Comparison of ENCODE assay signal across 17 cellular contexts in genomic region chr6:28333047-28333446, GRCh38. TPM values are rescaled to one million over a fixed set of nuclear protein-coding genes. Genes with fewer than 3 reads are reported as not detected.
A peak's percentile ranks its signal among the peaks of the same experiment; 100 is the strongest.
DNase-seq lines count a peak whose midpoint lies in the region; ATAC-seq, FAIRE-seq and TF ChIP-seq lines count a peak whose summit lies in the region.
"Had no signal": no experiment of that assay in that cellular context is flagged by ENCODE, and none has a peak within 500 bp of the region (broad histone marks: within the 10 kb centered on the region; RNA-seq: fewer than 3 reads in every experiment).

No MANE protein-coding gene starts in this region.

- peaks cover 37% of the 10 kb centered on the region for H3K9me3 Mint-ChIP-seq in progenitor cell of endocrine pancreas (ENCODE audit: low read depth)
- H3K9me3 Mint-ChIP-seq in type B pancreatic cell = no peaks in the 10 kb centered on the region

- H3K4me1 Mint-ChIP-seq in progenitor cell of endocrine pancreas (ENCODE audit: low read depth) = peaks cover 7% of the 10 kb centered on the region
- H3K4me1 Mint-ChIP-seq in type B pancreatic cell (ENCODE audit: unreplicated experiment) = peaks cover 5% of the 10 kb centered on the region

- TF ChIP-seq RAD21 in HepG2 (CRISPR knock-in tag; IDR thresholded peaks at IDR 0.05) (no peak), K562 (CRISPR knock-in tag; conservative IDR thresholded peaks at IDR 0.05 in 1 of 2, IDR thresholded peaks at IDR 0.05 in 1 of 2) (no peak)

- CTCF ChIA-PET in HepG2 (lab: Yijun Ruan, JAX; ENCODE audit: low intra/inter-chr PET ratio, low total read pairs) = no interaction called here
- CTCF ChIA-PET in K562 (lab: Yijun Ruan, JAX; ENCODE audit: low intra/inter-chr PET ratio) = no interaction called here

- no peak for ATAC-seq in HepG2
- ATAC-seq in right lobe of liver = no peak
- no peak for ATAC-seq in K562
- no peak for ATAC-seq in GM19328 (IDR thresholded peaks at IDR 0.05; ENCODE audit: unreplicated experiment)
- no peak for ATAC-seq in HG03175 (IDR thresholded peaks at IDR 0.05; ENCODE audit: unreplicated experiment)
- ATAC-seq: GM12878, GM23338 had no signal

- H4K20me1 ChIP-seq in HepG2 (ENCODE audit: insufficient read depth, low read length) (no peaks in the 10 kb centered on the region), K562 (replicated peaks; ENCODE audit: control insufficient read depth, insufficient read depth, low read length) (no peaks in the 10 kb centered on the region)
- H4K20me1 ChIP-seq: BLaER1 had no signal

- FAIRE-seq in HepG2 (lab: Jason Lieb, UNC) = no peak
- FAIRE-seq in K562 (lab: Jason Lieb, UNC) = peak; percentile 77
- FAIRE-seq: GM12878, GM18507 had no signal

- no peaks in the 10 kb centered on the region for H3K9me1 ChIP-seq in K562 (ENCODE audit: control insufficient read depth, insufficient read depth, low read length)

- POLR2A ChIA-PET in HepG2 (lab: Yijun Ruan, JAX) = interaction anchor here (4.9 kb wide), 1 partner anchor 9 kb away, joined by 108 read pairs; no protein-coding TSS in a partner anchor
- POLR2A ChIA-PET in K562 (lab: Yijun Ruan, JAX) = interaction anchor here (0.6 to 6.4 kb wide), 10 partner anchors 9 to 1631 kb away, joined by 3 to 53 read pairs (median 4); partner anchors contain the start of genes ZKSCAN3 and ZSCAN26

- H3K9ac ChIP-seq in HepG2 (ENCODE audit: insufficient read depth, low read depth, low read length) = no peak overlapping the region
- H3K9ac ChIP-seq in K562 (ENCODE audit: insufficient read depth in 1 of 2, low read depth in 2 of 2, low read length in 2 of 2) = peak overlapping the region in 1 of 2 experiments; percentile 99; a peak in 2 of 4 replicates
- H3K9ac ChIP-seq: BLaER1 had no signal

- TF ChIP-seq POLR2A in HepG2 (IDR thresholded peaks at IDR 0.05; ENCODE audit: insufficient read depth in 1 of 2, low read depth in 2 of 2, low read length in 2 of 2) (no peak), right lobe of liver (IDR thresholded peaks at IDR 0.05) (no peak), K562 (conservative IDR thresholded peaks at IDR 0.05) (no peak)

- DNase-seq in HepG2 (ENCODE audit: low spot score) (no peak), right lobe of liver (no peak), K562 (ENCODE audit: extremely low read depth in 1 of 4, low spot score in 3 of 4) (peak in 1 of 4 experiments; percentile 60), progenitor cell of endocrine pancreas (ENCODE audit: low spot score, unreplicated experiment) (no peak), type B pancreatic cell (ENCODE audit: extremely low spot score, unreplicated experiment) (no peak)
- DNase-seq in activated CD8-positive, alpha-beta memory T cell treated with anti-CD3 and anti-CD28 coated beads, Interleukin-2, amount 50 U/mL, for 48 hours = no peak
- DNase-seq: AML-193, DMS 273 treated with DMSO at 0.1 percent for 48 hours, DMS79, H7 had no signal

- no TSS peak for BruUV-seq in HepG2 (replicated peaks; lab: Mats Ljungman, UMichigan)
- BruUV-seq in K562 (replicated peaks; lab: Mats Ljungman, UMichigan) = no TSS peak

- H3K9me3 ChIP-seq in HepG2 (ENCODE audit: low read length) (no peaks in the 10 kb centered on the region), right lobe of liver (no peaks in the 10 kb centered on the region), K562 (replicated peaks; ENCODE audit: control insufficient read depth, insufficient read depth, low read depth, low read length) (no peaks in the 10 kb centered on the region)

- in situ Hi-C loops in HepG2 (cut with HindIII; ENCODE audit: extremely low pct_ligation_motif_present, low pct_unique_long_range_greater_than_20kb) = no loop called here
- in situ Hi-C loops in K562 (cut with MboI) = no loop called here

- H3K4me2 ChIP-seq in HepG2 (ENCODE audit: low read depth, low read length) (no peak overlapping the region), K562 (ENCODE audit: insufficient read depth, low read length) (peak overlapping the region; percentile 29; the same call in 1 of the 2 replicates)
- H3K4me2 ChIP-seq: BLaER1, GM23338 had no signal

- no peak overlapping the region for H3K4me3 Mint-ChIP-seq in progenitor cell of endocrine pancreas (ENCODE audit: low read depth)
- no peak overlapping the region for H3K4me3 Mint-ChIP-seq in type B pancreatic cell

- TF ChIP-seq CTCF in HepG2 (CRISPR knock-in tag; IDR thresholded peaks at IDR 0.05) (no peak), right lobe of liver (IDR thresholded peaks at IDR 0.05) (no peak), K562 (IDR thresholded peaks at IDR 0.05 in 2 of 3, conservative IDR thresholded peaks at IDR 0.05 in 1 of 3; ENCODE audit: insufficient read depth in 2 of 3, low read depth in 1 of 3, low read length in 3 of 3) (no peak), progenitor cell of endocrine pancreas (IDR thresholded peaks at IDR 0.05; ENCODE audit: unreplicated experiment) (no peak), type B pancreatic cell (conservative IDR thresholded peaks at IDR 0.05) (no peak)

- no peaks in the 10 kb centered on the region; a peak in 1 of 5 replicates for H3K27me3 ChIP-seq in HepG2 (ENCODE audit: control insufficient read depth in 1 of 2, insufficient read depth in 2 of 2, low read length in 2 of 2)
- H3K27me3 ChIP-seq in right lobe of liver = no peaks in the 10 kb centered on the region
- H3K27me3 ChIP-seq in K562 (ENCODE audit: control insufficient read depth in 2 of 2, insufficient read depth in 2 of 2, low read length in 2 of 2) = no peaks in the 10 kb centered on the region
- H3K27me3 ChIP-seq: BLaER1 had no signal

- H3K4me1 ChIP-seq in HepG2 (ENCODE audit: insufficient read depth, low read length) = peaks cover 25% of the 10 kb centered on the region
- H3K4me1 ChIP-seq in right lobe of liver = peaks cover 0 to 5% (median 0%) of the 10 kb centered on the region in 4 donors
- H3K4me1 ChIP-seq in K562 (replicated peaks in 1 of 2; ENCODE audit: control insufficient read depth in 2 of 2, insufficient read depth in 2 of 2, low read length in 2 of 2) = peaks cover 22 to 39% of the 10 kb centered on the region in 2 experiments

- H2AFZ ChIP-seq in HepG2 (ENCODE audit: low read length) (no peak overlapping the region), K562 (ENCODE audit: low read depth, low read length) (peak overlapping the region; percentile 70)
- H2AFZ ChIP-seq: GM23338 had no signal

- H3K27ac Mint-ChIP-seq in progenitor cell of endocrine pancreas = peak overlapping the region; percentile 25
- H3K27ac Mint-ChIP-seq in type B pancreatic cell = peak overlapping the region; percentile 16

- H3K36me3 Mint-ChIP-seq in progenitor cell of endocrine pancreas (ENCODE audit: insufficient read depth) (peaks cover 20% of the 10 kb centered on the region), type B pancreatic cell (peaks cover 14% of the 10 kb centered on the region)

- H3K36me3 ChIP-seq in HepG2 (replicated peaks in 1 of 2; ENCODE audit: control insufficient read depth in 1 of 2, insufficient read depth in 2 of 2, low read length in 2 of 2) = no peaks in the 10 kb centered on the region; a peak in 1 of 5 replicates
- no peaks in the 10 kb centered on the region for H3K36me3 ChIP-seq in right lobe of liver
- H3K36me3 ChIP-seq in K562 (ENCODE audit: control insufficient read depth, insufficient read depth, low read length) = no peaks in the 10 kb centered on the region

- intact Hi-C loops in HepG2 (cut with micrococcal nuclease; ENCODE audit: unreplicated experiment) (no loop called here), right lobe of liver (cut with DNase I) (no loop called here), K562 (cut with micrococcal nuclease) (no loop called here)

- WGBS in HepG2 (ENCODE audit: low lambda C conversion rate) = 97% methylated on average over 2 of the region's 2 CpGs
- WGBS in right lobe of liver (ENCODE audit: insufficient coverage, low coverage, low lambda C conversion rate, missing lambda C conversion rate) = 90% methylated on average over 2 of the region's 2 CpGs
- WGBS in K562 (ENCODE audit: insufficient coverage, low coverage, missing lambda C conversion rate) = 28% methylated on average over 2 of the region's 2 CpGs

- peaks cover 9% of the 10 kb centered on the region for H3K79me2 ChIP-seq in HepG2 (ENCODE audit: insufficient read depth, low read length)
- H3K79me2 ChIP-seq in K562 (ENCODE audit: control insufficient read depth, insufficient read depth, low read length) = peaks cover 28% of the 10 kb centered on the region

- H3K4me3 ChIP-seq in HepG2 (replicated peaks in 1 of 3; ENCODE audit: insufficient read depth in 1 of 3, low read depth in 2 of 3, low read length in 3 of 3) = no peak overlapping the region
- H3K4me3 ChIP-seq in right lobe of liver = no peak overlapping the region
- H3K4me3 ChIP-seq in K562 = no peak overlapping the region
- H3K4me3 ChIP-seq: BLaER1, GM12878, GM23338 had no signal

- H3K27ac ChIP-seq in HepG2 (ENCODE audit: extremely low read length, insufficient read depth, low read length) (no peak overlapping the region), right lobe of liver (no peak overlapping the region), K562 (ENCODE audit: extremely low read depth, low read depth, low read length) (peak overlapping the region; percentile 98)
- H3K27ac ChIP-seq: 22Rv1, BLaER1 had no signal

- H3K27me3 Mint-ChIP-seq in progenitor cell of endocrine pancreas (no peaks in the 10 kb centered on the region), type B pancreatic cell (no peaks in the 10 kb centered on the region)

- no peak for TF ChIP-seq EP300 in HepG2 (IDR thresholded peaks at IDR 0.05; ENCODE audit: low read depth in 2 of 2, low read length in 2 of 2)
- TF ChIP-seq EP300 in HepG2 (CRISPR knock-in tag; IDR thresholded peaks at IDR 0.05; ENCODE audit: borderline replicate concordance) = no peak
- TF ChIP-seq EP300 in K562 (IDR thresholded peaks at IDR 0.05; ENCODE audit: low read length) = no peak; the same call in 1 of the 2 replicates

RNA-seq across cellular contexts. Expression of gene ZSCAN31, which starts 2.9 kb away (rescaled TPM):
- 6.2 and 7.2 TPM in 2 replicates for total RNA-seq in HepG2 (2016; rRNA removed; fragmentation: Illumina TruSeq; extraction: Trizol)
- 3.0 and 3.6 TPM in 2 replicates for total RNA-seq in HepG2 (2016; cell fraction: cytosol; rRNA removed; fragmentation: Illumina TruSeq; extraction: Trizol; ENCODE audit: low read depth)
- 7.3 and 8.3 TPM in 2 replicates for total RNA-seq in HepG2 (2016; cell fraction: insoluble cytoplasmic fraction; rRNA removed; fragmentation: Illumina TruSeq; extraction: Trizol)
- 6.2 and 10.2 TPM in 2 replicates for total RNA-seq in HepG2 (2016; cell fraction: membrane; rRNA removed; fragmentation: Illumina TruSeq; extraction: Trizol)
- total RNA-seq in HepG2 (2016; cell fraction: nucleus; rRNA removed; fragmentation: Illumina TruSeq; extraction: Trizol) = 4.9 and 6.5 TPM in 2 replicates
- polyA plus RNA-seq in HepG2 (2011; rRNA removed) = 3.6 and 5.3 TPM in 2 replicates
- 2.6 and 3.6 TPM in 2 replicates for polyA plus RNA-seq in HepG2 (2011; cell fraction: cytosol; rRNA removed)
- 3.9 and 4.9 TPM in 2 replicates for polyA plus RNA-seq in HepG2 (2011; cell fraction: nucleus; rRNA removed)
- 4.8 and 4.9 TPM in 2 replicates for polyA plus RNA-seq in HepG2 (2012)
- polyA plus RNA-seq in HepG2 (2016; cell fraction: cytosol; fragmentation: Illumina TruSeq; extraction: Trizol; ENCODE audit: low read depth) = 1.6 and 2.0 TPM in 2 replicates
- 5.7 TPM in 2 replicates for polyA plus RNA-seq in HepG2 (2016; cell fraction: insoluble cytoplasmic fraction; fragmentation: Illumina TruSeq; extraction: Trizol; ENCODE audit: low read depth)
- polyA plus RNA-seq in HepG2 (2016; cell fraction: membrane; fragmentation: Illumina TruSeq; extraction: Trizol; ENCODE audit: low read depth) = 2.2 and 2.3 TPM in 2 replicates
- polyA plus RNA-seq in HepG2 (2016; cell fraction: nucleus; fragmentation: Illumina TruSeq; extraction: Trizol; ENCODE audit: insufficient read depth, low read depth) = 4.4 and 7.8 TPM in 2 replicates
- polyA minus RNA-seq in HepG2 (2011; rRNA and poly(A)+ RNA removed; ENCODE audit: low replicate concordance) = 7.2 and 8.6 TPM in 2 replicates
- polyA minus RNA-seq in HepG2 (2011; cell fraction: cytosol; rRNA and poly(A)+ RNA removed) = 5.3 and 5.4 TPM in 2 replicates
- polyA minus RNA-seq in HepG2 (2011; cell fraction: nucleus; rRNA and poly(A)+ RNA removed) = 7.1 and 8.2 TPM in 2 replicates
- 1 to 10 TPM; 3.7 to 6.9 (median 4.6) TPM for total RNA-seq in right lobe of liver
- total RNA-seq in K562 (2011; cell fraction: chromatin; rRNA removed; ENCODE audit: low replicate concordance) = 6.8 and 10.3 TPM in 2 replicates
- total RNA-seq in K562 (2011; cell fraction: nucleolus; rRNA removed) = 4.2 and 5.4 TPM in 2 replicates
- 4.0 and 5.6 TPM in 2 replicates for total RNA-seq in K562 (2011; cell fraction: nucleoplasm; rRNA removed)
- 4.1 and 6.3 TPM in 2 replicates for total RNA-seq in K562 (2014; rRNA removed)
- total RNA-seq in K562 (2014; rRNA removed; fragmentation: Illumina TruSeq; extraction: Trizol) = 8.4 and 9.0 TPM in 2 replicates
- total RNA-seq in K562 (2015; rRNA removed; fragmentation: Illumina TruSeq; extraction: Trizol) = 11.4 and 12.1 TPM in 2 replicates
- 5.7 and 7.4 TPM in 2 replicates for total RNA-seq in K562 (2021)
- polyA plus RNA-seq in K562 (2011; rRNA removed) = 8.4 and 9.8 TPM in 2 replicates
- 4.4 and 6.1 TPM in 2 replicates for polyA plus RNA-seq in K562 (2011; cell fraction: cytosol; rRNA removed)
- 9.8 and 10.5 TPM in 2 replicates for polyA plus RNA-seq in K562 (2011; cell fraction: nucleus; rRNA removed)
- polyA plus RNA-seq in K562 (2012) = 6.8 and 11.1 TPM in 2 replicates
- 7.9 and 8.5 TPM in 2 replicates for polyA plus RNA-seq in K562 (2014; fragmentation: Illumina TruSeq; extraction: Trizol)
- 1 to 10 TPM; 5.0 to 7.0 TPM for polyA plus RNA-seq in K562 (2014; fragmentation: Nextera tagmentation; extraction: Ambion mirVana)
- polyA plus RNA-seq in K562 (2014; rRNA removed) = 3.9 and 5.7 TPM in 2 replicates
- 16.6 and 17.6 TPM in 2 replicates for polyA minus RNA-seq in K562 (2011; rRNA and poly(A)+ RNA removed)
- polyA minus RNA-seq in K562 (2011; cell fraction: cytosol; rRNA and poly(A)+ RNA removed) = 4.2 and 6.7 TPM in 2 replicates
- polyA minus RNA-seq in K562 (2011; cell fraction: nucleus; rRNA and poly(A)+ RNA removed) = 5.3 and 8.2 TPM in 2 replicates
- 4.7 and 6.1 TPM in 2 replicates for total RNA-seq in progenitor cell of endocrine pancreas
- total RNA-seq in type B pancreatic cell (ENCODE audit: low replicate concordance) = 6.2 TPM in 2 replicates

RNA-seq across cellular contexts. Expression of gene ZKSCAN3, which starts 16.7 kb away (rescaled TPM):
- total RNA-seq in HepG2 (2016; rRNA removed; fragmentation: Illumina TruSeq; extraction: Trizol) = 7.4 and 8.1 TPM in 2 replicates
- 1.1 and 1.3 TPM in 2 replicates for total RNA-seq in HepG2 (2016; cell fraction: cytosol; rRNA removed; fragmentation: Illumina TruSeq; extraction: Trizol; ENCODE audit: low read depth)
- total RNA-seq in HepG2 (2016; cell fraction: insoluble cytoplasmic fraction; rRNA removed; fragmentation: Illumina TruSeq; extraction: Trizol) = 5.8 and 7.9 TPM in 2 replicates
- total RNA-seq in HepG2 (2016; cell fraction: membrane; rRNA removed; fragmentation: Illumina TruSeq; extraction: Trizol) = 4.5 and 4.9 TPM in 2 replicates
- 3.8 and 5.4 TPM in 2 replicates for total RNA-seq in HepG2 (2016; cell fraction: nucleus; rRNA removed; fragmentation: Illumina TruSeq; extraction: Trizol)
- 3.3 and 3.6 TPM in 2 replicates for polyA plus RNA-seq in HepG2 (2011; rRNA removed)
- polyA plus RNA-seq in HepG2 (2011; cell fraction: cytosol; rRNA removed) = 2.0 and 2.2 TPM in 2 replicates
- 2.8 and 4.3 TPM in 2 replicates for polyA plus RNA-seq in HepG2 (2011; cell fraction: nucleus; rRNA removed)
- 1.8 and 3.3 TPM in 2 replicates for polyA plus RNA-seq in HepG2 (2012)
- polyA plus RNA-seq in HepG2 (2016; cell fraction: cytosol; fragmentation: Illumina TruSeq; extraction: Trizol; ENCODE audit: low read depth) = 0.74 and 0.85 TPM in 2 replicates
- 4.8 and 5.6 TPM in 2 replicates for polyA plus RNA-seq in HepG2 (2016; cell fraction: insoluble cytoplasmic fraction; fragmentation: Illumina TruSeq; extraction: Trizol; ENCODE audit: low read depth)
- 2.0 and 2.3 TPM in 2 replicates for polyA plus RNA-seq in HepG2 (2016; cell fraction: membrane; fragmentation: Illumina TruSeq; extraction: Trizol; ENCODE audit: low read depth)
- polyA plus RNA-seq in HepG2 (2016; cell fraction: nucleus; fragmentation: Illumina TruSeq; extraction: Trizol; ENCODE audit: insufficient read depth, low read depth) = 8.6 and 9.9 TPM in 2 replicates
- polyA minus RNA-seq in HepG2 (2011; rRNA and poly(A)+ RNA removed; ENCODE audit: low replicate concordance) = 1.5 and 2.8 TPM in 2 replicates
- 3.0 and 3.1 TPM in 2 replicates for polyA minus RNA-seq in HepG2 (2011; cell fraction: cytosol; rRNA and poly(A)+ RNA removed)
- polyA minus RNA-seq in HepG2 (2011; cell fraction: nucleus; rRNA and poly(A)+ RNA removed) = 4.4 and 7.8 TPM in 2 replicates
- total RNA-seq in right lobe of liver = 1 to 10 TPM; 1.3 to 3.8 (median 2.5) TPM
- 18.5 and 26.6 TPM in 2 replicates for total RNA-seq in K562 (2011; cell fraction: chromatin; rRNA removed; ENCODE audit: low replicate concordance)
- total RNA-seq in K562 (2011; cell fraction: nucleolus; rRNA removed) = 8.7 and 9.0 TPM in 2 replicates
- total RNA-seq in K562 (2011; cell fraction: nucleoplasm; rRNA removed) = 14.7 and 21.2 TPM in 2 replicates
- 5.5 and 9.1 TPM in 2 replicates for total RNA-seq in K562 (2014; rRNA removed)
- total RNA-seq in K562 (2014; rRNA removed; fragmentation: Illumina TruSeq; extraction: Trizol) = 12.4 and 12.8 TPM in 2 replicates
- 12.2 and 12.4 TPM in 2 replicates for total RNA-seq in K562 (2015; rRNA removed; fragmentation: Illumina TruSeq; extraction: Trizol)
- total RNA-seq in K562 (2021) = 10.2 and 11.1 TPM in 2 replicates
- 11.4 and 12.2 TPM in 2 replicates for polyA plus RNA-seq in K562 (2011; rRNA removed)
- polyA plus RNA-seq in K562 (2011; cell fraction: cytosol; rRNA removed) = 4.1 and 7.4 TPM in 2 replicates
- 13.7 and 16.5 TPM in 2 replicates for polyA plus RNA-seq in K562 (2011; cell fraction: nucleus; rRNA removed)
- polyA plus RNA-seq in K562 (2012) = 6.5 and 6.8 TPM in 2 replicates
- 9.0 and 10.4 TPM in 2 replicates for polyA plus RNA-seq in K562 (2014; fragmentation: Illumina TruSeq; extraction: Trizol)
- 1 to 10 TPM; 3.0 to 4.3 TPM for polyA plus RNA-seq in K562 (2014; fragmentation: Nextera tagmentation; extraction: Ambion mirVana)
- 6.9 and 8.0 TPM in 2 replicates for polyA plus RNA-seq in K562 (2014; rRNA removed)
- 7.9 and 12.8 TPM in 2 replicates for polyA minus RNA-seq in K562 (2011; rRNA and poly(A)+ RNA removed)
- 4.5 and 6.7 TPM in 2 replicates for polyA minus RNA-seq in K562 (2011; cell fraction: cytosol; rRNA and poly(A)+ RNA removed)
- 3.8 and 7.0 TPM in 2 replicates for polyA minus RNA-seq in K562 (2011; cell fraction: nucleus; rRNA and poly(A)+ RNA removed)
- total RNA-seq in progenitor cell of endocrine pancreas = 17.9 and 19.7 TPM in 2 replicates
- total RNA-seq in type B pancreatic cell (ENCODE audit: low replicate concordance) = 9.3 and 12.6 TPM in 2 replicates

RNA-seq across cellular contexts. Expression of gene PGBD1, which starts 51.7 kb away (rescaled TPM):
- total RNA-seq in HepG2 (2016; rRNA removed; fragmentation: Illumina TruSeq; extraction: Trizol) (6.9 and 8.5 TPM in 2 replicates), right lobe of liver (1 to 10 TPM; 1.1 to 2.0 (median 1.3) TPM), K562 (2014; rRNA removed) (4.4 and 5.8 TPM in 2 replicates), K562 (2014; rRNA removed; fragmentation: Illumina TruSeq; extraction: Trizol) (9.0 and 10.0 TPM in 2 replicates), K562 (2015; rRNA removed; fragmentation: Illumina TruSeq; extraction: Trizol) (8.3 and 8.9 TPM in 2 replicates), K562 (2021) (6.5 and 7.4 TPM in 2 replicates), progenitor cell of endocrine pancreas (11.4 and 11.7 TPM in 2 replicates), type B pancreatic cell (ENCODE audit: low replicate concordance) (3.6 and 7.9 TPM in 2 replicates)
- 1.3 and 1.9 TPM in 2 replicates for total RNA-seq in HepG2 (2016; cell fraction: cytosol; rRNA removed; fragmentation: Illumina TruSeq; extraction: Trizol; ENCODE audit: low read depth)
- 7.2 and 8.1 TPM in 2 replicates for total RNA-seq in HepG2 (2016; cell fraction: insoluble cytoplasmic fraction; rRNA removed; fragmentation: Illumina TruSeq; extraction: Trizol)
- 3.5 and 4.3 TPM in 2 replicates for total RNA-seq in HepG2 (2016; cell fraction: membrane; rRNA removed; fragmentation: Illumina TruSeq; extraction: Trizol)
- total RNA-seq in HepG2 (2016; cell fraction: nucleus; rRNA removed; fragmentation: Illumina TruSeq; extraction: Trizol) = 6.9 and 7.1 TPM in 2 replicates
- polyA plus RNA-seq in HepG2 (2011; rRNA removed) (3.6 and 4.3 TPM in 2 replicates), K562 (2011; rRNA removed) (7.1 and 8.2 TPM in 2 replicates), K562 (2014; fragmentation: Illumina TruSeq; extraction: Trizol) (6.5 and 7.3 TPM in 2 replicates), K562 (2014; fragmentation: Nextera tagmentation; extraction: Ambion mirVana) (1 to 10 TPM; 3.3 to 3.5 TPM), K562 (2014; rRNA removed) (5.6 and 6.1 TPM in 2 replicates)
- 1.8 and 2.8 TPM in 2 replicates for polyA plus RNA-seq in HepG2 (2011; cell fraction: cytosol; rRNA removed)
- polyA plus RNA-seq in HepG2 (2011; cell fraction: nucleus; rRNA removed) = 4.7 and 6.6 TPM in 2 replicates
- 3.9 and 4.6 TPM in 2 replicates for polyA plus RNA-seq in HepG2 (2012)
- 1.0 and 1.2 TPM in 2 replicates for polyA plus RNA-seq in HepG2 (2016; cell fraction: cytosol; fragmentation: Illumina TruSeq; extraction: Trizol; ENCODE audit: low read depth)
- polyA plus RNA-seq in HepG2 (2016; cell fraction: insoluble cytoplasmic fraction; fragmentation: Illumina TruSeq; extraction: Trizol; ENCODE audit: low read depth) = 5.7 and 6.1 TPM in 2 replicates
- polyA plus RNA-seq in HepG2 (2016; cell fraction: membrane; fragmentation: Illumina TruSeq; extraction: Trizol; ENCODE audit: low read depth) = 2.3 and 2.4 TPM in 2 replicates
- polyA plus RNA-seq in HepG2 (2016; cell fraction: nucleus; fragmentation: Illumina TruSeq; extraction: Trizol; ENCODE audit: insufficient read depth, low read depth) = 10.1 and 10.5 TPM in 2 replicates
- 2.1 and 5.3 TPM in 2 replicates for polyA minus RNA-seq in HepG2 (2011; rRNA and poly(A)+ RNA removed; ENCODE audit: low replicate concordance)
- polyA minus RNA-seq in HepG2 (2011; cell fraction: cytosol; rRNA and poly(A)+ RNA removed) = 1.4 and 2.2 TPM in 2 replicates
- 6.2 and 8.1 TPM in 2 replicates for polyA minus RNA-seq in HepG2 (2011; cell fraction: nucleus; rRNA and poly(A)+ RNA removed)
- 7.8 and 12.2 TPM in 2 replicates for total RNA-seq in K562 (2011; cell fraction: chromatin; rRNA removed; ENCODE audit: low replicate concordance)
- 4.7 and 6.2 TPM in 2 replicates for total RNA-seq in K562 (2011; cell fraction: nucleolus; rRNA removed)
- total RNA-seq in K562 (2011; cell fraction: nucleoplasm; rRNA removed) = 7.0 and 7.5 TPM in 2 replicates
- 3.0 and 4.0 TPM in 2 replicates for polyA plus RNA-seq in K562 (2011; cell fraction: cytosol; rRNA removed)
- polyA plus RNA-seq in K562 (2011; cell fraction: nucleus; rRNA removed) = 10.0 and 10.8 TPM in 2 replicates
- 4.9 and 7.8 TPM in 2 replicates for polyA plus RNA-seq in K562 (2012)
- 9.5 and 10.0 TPM in 2 replicates for polyA minus RNA-seq in K562 (2011; rRNA and poly(A)+ RNA removed)
- 3.3 and 4.4 TPM in 2 replicates for polyA minus RNA-seq in K562 (2011; cell fraction: cytosol; rRNA and poly(A)+ RNA removed)
- 5.0 and 6.3 TPM in 2 replicates for polyA minus RNA-seq in K562 (2011; cell fraction: nucleus; rRNA and poly(A)+ RNA removed)

Comparison
In these comparisons a context has a peak if more than half of its experiments do, and no peak if none do; other contexts are left out.
1. Of the 241 proteins assayed by ChIP-seq in both HepG2 and K562: peak only in HepG2: none; only in K562: ATF6, DPF2, GATAD2A, JUND, KAT7, MAFG and 3 more; in both: MAFF and MAFK; in neither: 230.